In the genomic region with DNA sequence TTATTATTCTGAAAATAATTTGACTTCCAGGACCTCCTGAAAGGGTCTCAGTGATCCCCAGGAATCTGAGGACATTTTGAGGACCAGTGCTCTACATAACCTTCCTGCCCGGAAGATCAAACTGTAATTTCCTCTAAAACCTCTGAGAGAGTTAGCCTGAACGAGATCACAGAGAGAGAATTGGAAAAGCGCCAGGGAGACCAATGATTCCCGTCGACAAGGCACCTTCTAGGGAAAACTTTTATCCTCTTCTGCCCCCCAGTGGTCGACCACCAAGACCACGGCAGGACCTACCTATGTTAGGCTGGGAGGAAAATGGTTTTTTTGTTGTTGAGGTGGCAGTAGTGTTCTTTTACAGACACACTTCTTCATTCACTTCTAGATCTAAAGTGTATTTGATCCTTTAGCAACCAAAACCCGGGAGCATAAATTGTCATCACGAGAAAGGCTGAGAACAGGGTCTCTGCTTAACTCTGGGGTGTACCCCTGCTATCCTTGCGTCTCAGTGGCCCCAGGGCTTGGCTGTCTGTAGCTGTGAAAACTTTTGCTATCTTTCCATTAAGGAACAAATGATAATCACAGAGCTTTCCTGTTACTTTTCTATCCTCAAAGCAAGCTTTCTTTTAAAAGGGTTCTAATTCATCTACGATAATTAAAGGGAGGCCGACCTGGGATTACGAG, we compare ENCODE assay signal across 8 cellular contexts.
DNase-seq lines count a peak whose midpoint lies in the region; ATAC-seq and TF ChIP-seq lines count a peak whose summit lies in the region.

No MANE protein-coding gene starts in this region.

- WGBS in spleen, 5 donors: 31 to 36% (median 32%) methylated on average over 13 of the region's 13 CpGs

- TF ChIP-seq CTCF in LNCaP clone FGC (IDR thresholded peaks at IDR 0.05; ENCODE audit: control insufficient read depth, extremely low read depth, insufficient read depth) (peak; percentile 71), RWPE1 (conservative IDR thresholded peaks at IDR 0.05; ENCODE audit: low read depth) (peak; percentile 37), brain microvascular endothelial cell (IDR thresholded peaks at IDR 0.05; ENCODE audit: low read depth, low read length, missing control alignments) (peak; percentile 84), spleen (IDR thresholded peaks at IDR 0.05 in 8 of 11, conservative IDR thresholded peaks at IDR 0.05 in 3 of 11) (peak; percentile 34 to 71 (median 55))

- CTCF ChIA-PET in RWPE1 (lab: Yijun Ruan, JAX): interaction anchor here (0.6 to 0.8 kb wide), 2 partner anchors 37 to 337 kb away, joined by 3 to 6 read pairs; no protein-coding TSS in a partner anchor

- H3K4me3 ChIP-seq in LNCaP clone FGC (ENCODE audit: low read depth, low read length): no peak overlapping the region
- H3K4me3 ChIP-seq in brain microvascular endothelial cell (ENCODE audit: low read depth, low read length): no peak overlapping the region
- no peak overlapping the region for H3K4me3 ChIP-seq in iPS-20b (ENCODE audit: low read length)
- H3K4me3 ChIP-seq in spleen: no peak overlapping the region

- in situ Hi-C loops in brain microvascular endothelial cell (cut with HindIII; ENCODE audit: low pct_ligation_motif_present, low sequenced_read_pairs): no loop called here

- no peak for ATAC-seq in HG02571 (IDR thresholded peaks at IDR 0.05; ENCODE audit: unreplicated experiment)
- ATAC-seq in HG03039 (IDR thresholded peaks at IDR 0.05; ENCODE audit: unreplicated experiment): no peak

- intact Hi-C loops in spleen (cut with DNase I; ENCODE audit: low total_unique reads): no loop called here

- peaks cover 16% of the 10 kb centered on the region for H3K9me3 ChIP-seq in iPS-20b (ENCODE audit: insufficient read depth, low read depth, low read length)
- H3K9me3 ChIP-seq in spleen: peaks cover 0 to 28% (median 20%) of the 10 kb centered on the region in 8 donors

- H3K27ac ChIP-seq in RWPE1 (no peak overlapping the region), brain microvascular endothelial cell (peak overlapping the region; percentile 42), iPS-20b (ENCODE audit: low read length) (no peak overlapping the region), spleen (no peak overlapping the region)

- 0 out of 2 replicates have a peak overlapping the region, but pooled peaks have one; percentile 8 for H3K9ac ChIP-seq in iPS-20b (ENCODE audit: low read depth, low read length)

- no peaks in the 10 kb centered on the region for H3K4me1 ChIP-seq in iPS-20b (ENCODE audit: insufficient read depth, low read length)
- peaks cover 6 to 13% (median 11%) of the 10 kb centered on the region in 6 donors for H3K4me1 ChIP-seq in spleen

- POLR2A ChIA-PET in RWPE1 (lab: Yijun Ruan, JAX; ENCODE audit: low non-redundant PET): no interaction called here

- DNase-seq in DMS53 (lab: John Stamatoyannopoulos, UW) (peak; percentile 85), LNCaP clone FGC (ENCODE audit: low read depth) (peak; percentile 52), RWPE1 (ENCODE audit: low spot score) (peak; percentile 83), brain microvascular endothelial cell (peak; percentile 93), spleen (no peak)

- TF ChIP-seq POLR2A in spleen (IDR thresholded peaks at IDR 0.05): no peak

- H3K27me3 ChIP-seq in brain microvascular endothelial cell (replicated peaks) (no peaks in the 10 kb centered on the region), iPS-20b (ENCODE audit: insufficient read depth, low read length) (no peaks in the 10 kb centered on the region), spleen (replicated peaks in 1 of 7) (no peaks in the 10 kb centered on the region)

- H3K36me3 ChIP-seq in brain microvascular endothelial cell (replicated peaks) (no peaks in the 10 kb centered on the region), iPS-20b (ENCODE audit: insufficient read depth, low read depth, low read length) (no peaks in the 10 kb centered on the region), spleen (no peaks in the 10 kb centered on the region)
